Comparison of ENCODE assay signal across 8 cellular contexts in the genomic region with DNA sequence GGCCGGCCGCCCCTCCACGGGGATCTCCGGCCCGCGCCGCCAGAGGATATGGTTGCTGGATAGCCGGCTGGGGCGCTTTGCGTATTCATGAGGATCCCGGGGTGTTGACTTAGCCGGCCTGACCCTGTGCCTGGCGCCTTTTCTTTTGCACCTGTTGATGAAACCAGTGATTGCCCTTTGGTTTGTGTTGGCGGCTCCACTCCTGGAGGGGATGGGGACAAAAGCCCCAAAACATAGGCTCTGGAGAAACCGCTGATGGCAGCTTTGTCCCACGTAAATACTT. TPM values are rescaled to one million over a fixed set of nuclear protein-coding genes. Genes with fewer than 3 reads are reported as not detected.
A peak's percentile ranks its signal among the peaks of the same experiment; 100 is the strongest.
DNase-seq lines count a peak whose midpoint lies in the region; ATAC-seq and TF ChIP-seq lines count a peak whose summit lies in the region.

No MANE protein-coding gene starts in this region.

- H3K4me1 Mint-ChIP-seq in activated CD4-positive, alpha-beta memory T cell treated with anti-CD3 and anti-CD28 coated beads for 36 hours (ENCODE audit: low read depth): peaks cover 36% of the 10 kb centered on the region

- H3K27me3 Mint-ChIP-seq in activated CD4-positive, alpha-beta memory T cell treated with anti-CD3 and anti-CD28 coated beads for 36 hours: no peaks in the 10 kb centered on the region

- no peaks in the 10 kb centered on the region for H3K9me3 Mint-ChIP-seq in activated CD4-positive, alpha-beta memory T cell treated with anti-CD3 and anti-CD28 coated beads for 36 hours

- H3K4me3 Mint-ChIP-seq in activated CD4-positive, alpha-beta memory T cell treated with anti-CD3 and anti-CD28 coated beads for 36 hours: peak overlapping the region; percentile 89

- CTCF ChIA-PET in activated CD4-positive, alpha-beta memory T cell treated with anti-CD3 and anti-CD28 coated beads for 36 hours (lab: Charles Lee): interaction anchor here (0.7 to 6.5 kb wide), 8 partner anchors 9 to 226 kb away, joined by 3 to 62 read pairs (median 4); no protein-coding TSS in a partner anchor

- no peaks in the 10 kb centered on the region for H3K36me3 Mint-ChIP-seq in activated CD4-positive, alpha-beta memory T cell treated with anti-CD3 and anti-CD28 coated beads for 36 hours

- H3K36me3 ChIP-seq in DND-41 (ENCODE audit: insufficient read depth, low read length) (no peaks in the 10 kb centered on the region), osteoblast (ENCODE audit: insufficient read depth, low read length) (peaks cover 3% of the 10 kb centered on the region)

- peaks cover 45% of the 10 kb centered on the region for H3K79me2 ChIP-seq in DND-41 (ENCODE audit: insufficient read depth, low read length)
- H3K79me2 ChIP-seq in osteoblast (ENCODE audit: insufficient read depth, low read length): peaks cover 52% of the 10 kb centered on the region

- H3K4me1 ChIP-seq in DND-41 (ENCODE audit: insufficient read depth, low read length) (peaks cover 38% of the 10 kb centered on the region), osteoblast (ENCODE audit: insufficient read depth, low read length) (peaks cover 29% of the 10 kb centered on the region)

- H3K9me3 ChIP-seq in DND-41 (ENCODE audit: insufficient read depth, low read length, severe bottlenecking): no peaks in the 10 kb centered on the region
- no peaks in the 10 kb centered on the region for H3K9me3 ChIP-seq in osteoblast (ENCODE audit: low read depth, low read length)

- peak overlapping the region; percentile 94 for H3K9ac ChIP-seq in DND-41 (ENCODE audit: low read depth, low read length)

- peak overlapping the region; percentile 81 to 87 for H3K4me3 ChIP-seq in DND-41 (ENCODE audit: low read depth in 1 of 2, low read length in 2 of 2)
- H3K4me3 ChIP-seq in Jurkat, Clone E6-1 (ENCODE audit: low read length): peak overlapping the region; percentile 71
- peak overlapping the region; percentile 74 to 83 for H3K4me3 ChIP-seq in foreskin fibroblast (ENCODE audit: low read depth in 1 of 2, low read length in 2 of 2)
- H3K4me3 ChIP-seq in osteoblast (ENCODE audit: insufficient read depth, low read length): peak overlapping the region; percentile 91

- H3K27ac Mint-ChIP-seq in activated CD4-positive, alpha-beta memory T cell treated with anti-CD3 and anti-CD28 coated beads for 36 hours: peak overlapping the region; percentile 74

- TF ChIP-seq CTCF in DND-41 (IDR thresholded peaks at IDR 0.05; ENCODE audit: borderline replicate concordance, extremely low read depth, low read length, poor library complexity, severe bottlenecking) (no peak), foreskin fibroblast (IDR thresholded peaks at IDR 0.05; ENCODE audit: low read depth, low read length) (no peak), osteoblast (IDR thresholded peaks at IDR 0.05; ENCODE audit: extremely low read depth, low read depth, low read length) (no peak)

- H2AFZ ChIP-seq in DND-41 (ENCODE audit: low read depth, low read length): peak overlapping the region; percentile 86
- no peak overlapping the region for H2AFZ ChIP-seq in osteoblast (ENCODE audit: low read length)

- H3K27ac ChIP-seq in DND-41 (ENCODE audit: low read length): peak overlapping the region; percentile 68
- peak overlapping the region; percentile 88 for H3K27ac ChIP-seq in osteoblast (ENCODE audit: low read depth, low read length)

- no peaks in the 10 kb centered on the region for H3K27me3 ChIP-seq in DND-41 (ENCODE audit: insufficient read depth, low read length, poor library complexity)
- no peaks in the 10 kb centered on the region for H3K27me3 ChIP-seq in osteoblast (ENCODE audit: insufficient read depth, low read length)

- intact Hi-C loops in activated CD4-positive, alpha-beta memory T cell treated with anti-CD3 and anti-CD28 coated beads for 36 hours (cut with micrococcal nuclease): loop anchor here (1.0 to 5.0 kb wide), 6 partner anchors 21 to 220 kb away; partner anchors contain the start of gene SNX9

- H4K20me1 ChIP-seq in DND-41 (ENCODE audit: insufficient read depth, low read length) (peaks cover 21% of the 10 kb centered on the region; the same call in 1 of the 2 replicates), osteoblast (ENCODE audit: insufficient read depth, low read length) (peaks cover 4% of the 10 kb centered on the region)

- H3K4me2 ChIP-seq in DND-41 (ENCODE audit: insufficient read depth, low read length) (peak overlapping the region; percentile 88), osteoblast (ENCODE audit: insufficient read depth, low read length) (peak overlapping the region; percentile 93)

- ATAC-seq in DND-41 (ENCODE audit: insufficient read depth, low read depth) (peak; percentile 36; the same call in 1 of the 3 replicates), GM21381 (IDR thresholded peaks at IDR 0.05; ENCODE audit: unreplicated experiment) (peak; percentile 26)

- peak; percentile 41 for DNase-seq in DND-41
- DNase-seq in Jurkat, Clone E6-1 (ENCODE audit: low read depth, low spot score): no peak
- peak; percentile 53 for DNase-seq in activated CD4-positive, alpha-beta memory T cell treated with anti-CD3 and anti-CD28 coated beads for 36 hours
- peak in 1 of 2 donors; percentile 61 for DNase-seq in foreskin fibroblast
- peak; percentile 89 for DNase-seq in osteoblast (ENCODE audit: insufficient read length, low spot score, missing footprints)
- DNase-seq in NCI-H187 treated with DMSO at 0.1 percent for 48 hours (lab: John Stamatoyannopoulos, UW): no peak
- no peak for DNase-seq in effector CD8-positive, alpha-beta T cell (lab: John Stamatoyannopoulos, UW)

- POLR2A ChIA-PET in activated CD4-positive, alpha-beta memory T cell treated with anti-CD3 and anti-CD28 coated beads for 36 hours (lab: Charles Lee): interaction anchor here (0.6 to 2.9 kb wide), 4 partner anchors 19 to 179 kb away, joined by 3 to 14 read pairs (median 3); no protein-coding TSS in a partner anchor

RNA-seq across cellular contexts. Expression of gene SYNJ2, which starts 0.6 kb away (rescaled TPM):
- 21.4 TPM for polyA plus RNA-seq in Jurkat, Clone E6-1 (2012; ENCODE audit: insufficient read depth, insufficient read length)
- 10 to 100 TPM; 32.2 to 32.3 TPM for total RNA-seq in activated CD4-positive, alpha-beta memory T cell treated with anti-CD3 and anti-CD28 coated beads for 36 hours
- 91.6 and 94.8 TPM in 2 replicates for total RNA-seq in osteoblast

Comparison
In these comparisons a context has a peak if more than half of its experiments do, and no peak if none do; other contexts are left out.
1. DNase-seq: peak in DND-41 (single experiment), activated CD4-positive, alpha-beta memory T cell treated with anti-CD3 and anti-CD28 coated beads for 36 hours (single experiment) and osteoblast (single experiment); none in Jurkat, Clone E6-1 (single experiment), NCI-H187 treated with DMSO at 0.1 percent for 48 hours (single experiment) and effector CD8-positive, alpha-beta T cell (single experiment).
2. Peak in every context shown above with its lines, with median percentiles within 50 percentile points of each other: H3K4me3 ChIP-seq.